ENCODE assay signal across 14 cellular contexts in the genomic region with DNA sequence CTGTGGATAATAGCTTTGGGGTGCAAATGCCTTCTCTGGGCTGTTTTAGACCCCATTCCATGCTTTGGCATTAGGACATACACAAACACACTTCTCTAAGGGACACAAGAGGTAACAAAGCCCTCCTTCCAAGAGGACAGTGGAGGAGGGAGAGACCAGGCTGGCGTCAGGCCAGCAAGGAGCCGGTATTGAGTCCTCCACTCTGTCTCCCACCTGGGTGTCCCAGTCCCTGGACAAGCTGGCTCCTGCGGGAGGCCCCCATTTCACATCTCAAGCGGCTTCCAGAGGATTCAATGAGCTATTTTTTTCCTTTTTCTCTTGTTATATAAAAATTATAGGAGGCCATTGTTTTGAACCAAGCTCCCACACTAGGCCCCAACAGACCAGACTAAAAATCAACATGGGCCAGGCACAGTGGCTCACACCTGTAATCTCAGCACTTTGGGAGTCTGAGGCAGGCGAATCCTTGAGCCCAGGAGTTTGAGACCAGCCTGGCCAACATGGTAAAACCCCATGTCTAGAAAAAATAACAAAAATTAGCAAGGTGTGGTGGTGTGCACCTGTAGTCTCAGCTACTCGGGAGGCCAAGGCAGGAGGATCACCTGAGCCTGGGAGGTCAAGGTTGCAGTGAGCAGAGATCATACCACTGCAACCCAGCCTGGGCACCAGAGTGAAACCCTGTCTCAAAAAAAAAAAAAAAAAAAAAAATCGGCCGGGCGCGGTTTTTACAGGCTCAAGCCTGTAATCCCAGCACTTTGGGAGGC.
DNase-seq lines count a peak whose midpoint lies in the region; ATAC-seq and TF ChIP-seq lines count a peak whose summit lies in the region.
"Had no signal": no experiment of that assay in that cellular context is flagged by ENCODE, and none has a peak within 500 bp of the region (broad histone marks: within the 10 kb centered on the region; RNA-seq: fewer than 3 reads in every experiment).

No MANE protein-coding gene starts in this region.

- POLR2A ChIA-PET in naive thymus-derived CD4-positive, alpha-beta T cell (lab: Charles Lee), result no interaction called here

- TF ChIP-seq POLR2A in Peyer's patch (IDR thresholded peaks at IDR 0.05) (no peak), gastroesophageal sphincter (IDR thresholded peaks at IDR 0.05) (no peak), sigmoid colon (IDR thresholded peaks at IDR 0.05) (no peak)

- peak overlapping the region; percentile 75 to 100 (median 99) for H3K27ac ChIP-seq in BLaER1 treated with 17β-estradiol and CSF1 and Interleukin-3, amounts not matched to agents 10 nM and 100 nM
- H3K27ac ChIP-seq in Peyer's patch, result peak overlapping the region; percentile 23 to 89 (median 70)
- peak overlapping the region; percentile 75 to 99 (median 94) for H3K27ac ChIP-seq in gastroesophageal sphincter
- H3K27ac ChIP-seq in sigmoid colon, result peak overlapping the region; percentile 83 to 96 (median 86)
- H3K27ac ChIP-seq in naive thymus-derived CD4-positive, alpha-beta T cell (ENCODE audit: low read depth, low read length), result no peak overlapping the region
- H3K27ac ChIP-seq: WERI-Rb-1 had no signal

- no peaks in the 10 kb centered on the region for H3K27me3 Mint-ChIP-seq in naive thymus-derived CD4-positive, alpha-beta T cell
- H3K27me3 Mint-ChIP-seq: CD8-positive, alpha-beta memory T cell had no signal

- CTCF ChIA-PET in naive thymus-derived CD4-positive, alpha-beta T cell (lab: Charles Lee), result no interaction called here

- H3K9ac ChIP-seq in BLaER1 treated with 17β-estradiol and CSF1 and Interleukin-3, amounts not matched to agents 10 nM and 100 nM, result peak overlapping the region in 6 of 11 experiments; percentile 54 to 77 (median 68); a peak in 8 of 22 replicates

- peaks cover 0 to 13% (median 0%) of the 10 kb centered on the region in 11 experiments; a peak in 4 of 22 replicates for H3K9me3 ChIP-seq in BLaER1 treated with 17β-estradiol and CSF1 and Interleukin-3, amounts not matched to agents 10 nM and 100 nM (replicated peaks in 1 of 11)
- H3K9me3 ChIP-seq in Peyer's patch (no peaks in the 10 kb centered on the region), gastroesophageal sphincter (no peaks in the 10 kb centered on the region), sigmoid colon (no peaks in the 10 kb centered on the region)
- H3K9me3 ChIP-seq in naive thymus-derived CD4-positive, alpha-beta T cell (ENCODE audit: control insufficient read depth in 2 of 3, low read length in 3 of 3), result no peaks in the 10 kb centered on the region

- peaks cover 24 to 73% (median 34%) of the 10 kb centered on the region in 7 donors for H3K4me1 Mint-ChIP-seq in naive thymus-derived CD4-positive, alpha-beta T cell

- peak overlapping the region in 1 of 9 donors; percentile 38 for H3K27ac Mint-ChIP-seq in naive thymus-derived CD4-positive, alpha-beta T cell

- H3K4me1 ChIP-seq in BLaER1 treated with 17β-estradiol and CSF1 and Interleukin-3, amounts not matched to agents 10 nM and 100 nM, result peaks cover 36 to 76% (median 65%) of the 10 kb centered on the region in 10 experiments
- H3K4me1 ChIP-seq in Peyer's patch (peaks cover 6 to 37% (median 33%) of the 10 kb centered on the region in 4 donors), gastroesophageal sphincter (peaks cover 20 to 82% (median 47%) of the 10 kb centered on the region in 3 donors), sigmoid colon (peaks cover 0 to 77% (median 63%) of the 10 kb centered on the region in 4 donors)
- peaks cover 15 to 18% of the 10 kb centered on the region in 2 donors for H3K4me1 ChIP-seq in naive thymus-derived CD4-positive, alpha-beta T cell (ENCODE audit: control insufficient read depth in 2 of 2, insufficient read depth in 2 of 2, low read length in 2 of 2)

- DNase-seq in Peyer's patch, result no peak
- DNase-seq in sigmoid colon, result peak; percentile 65
- DNase-seq in naive thymus-derived CD4-positive, alpha-beta T cell, result no peak
- DNase-seq in GM03348 (ENCODE audit: low spot score), result no peak
- no peak for DNase-seq in SW 1271 (lab: John Stamatoyannopoulos, UW)
- DNase-seq: CD8-positive, alpha-beta memory T cell; effector CD4-positive, alpha-beta T cell; H7; hippocampal formation; NCI-H226; WERI-Rb-1 had no signal

- peaks cover 0 to 2% (median 0%) of the 10 kb centered on the region in 11 donors for H3K9me3 Mint-ChIP-seq in naive thymus-derived CD4-positive, alpha-beta T cell
- H3K9me3 Mint-ChIP-seq: CD8-positive, alpha-beta memory T cell had no signal

- H3K4me2 ChIP-seq in BLaER1 treated with 17β-estradiol and CSF1 and Interleukin-3, amounts not matched to agents 10 nM and 100 nM, result peak overlapping the region in 7 of 11 experiments; percentile 43 to 98 (median 88); a peak in 13 of 22 replicates

- no peak overlapping the region for H3K4me3 Mint-ChIP-seq in naive thymus-derived CD4-positive, alpha-beta T cell
- H3K4me3 Mint-ChIP-seq: CD8-positive, alpha-beta memory T cell had no signal

- H3K27me3 ChIP-seq in BLaER1 treated with 17β-estradiol and CSF1 and Interleukin-3, amounts not matched to agents 10 nM and 100 nM, result no peaks in the 10 kb centered on the region
- H3K27me3 ChIP-seq in Peyer's patch (no peaks in the 10 kb centered on the region), gastroesophageal sphincter (no peaks in the 10 kb centered on the region), sigmoid colon (no peaks in the 10 kb centered on the region)
- H3K27me3 ChIP-seq in naive thymus-derived CD4-positive, alpha-beta T cell (ENCODE audit: control insufficient read depth in 2 of 2, insufficient read depth in 2 of 2, low read length in 2 of 2), result no peaks in the 10 kb centered on the region

- no peak for TF ChIP-seq CTCF in Peyer's patch (IDR thresholded peaks at IDR 0.05)
- no peak for TF ChIP-seq CTCF in gastroesophageal sphincter (IDR thresholded peaks at IDR 0.05)
- TF ChIP-seq CTCF in sigmoid colon (IDR thresholded peaks at IDR 0.05), result no peak

- no peaks in the 10 kb centered on the region for H3K36me3 ChIP-seq in BLaER1 treated with 17β-estradiol and CSF1 and Interleukin-3, amounts not matched to agents 10 nM and 100 nM
- H3K36me3 ChIP-seq in Peyer's patch, result no peaks in the 10 kb centered on the region
- H3K36me3 ChIP-seq in gastroesophageal sphincter, result no peaks in the 10 kb centered on the region
- H3K36me3 ChIP-seq in sigmoid colon, result no peaks in the 10 kb centered on the region
- H3K36me3 ChIP-seq in naive thymus-derived CD4-positive, alpha-beta T cell (ENCODE audit: control insufficient read depth in 2 of 3, insufficient read depth in 3 of 3, low read length in 3 of 3), result no peaks in the 10 kb centered on the region
- H3K36me3 ChIP-seq: WERI-Rb-1 had no signal

- no peaks in the 10 kb centered on the region for H4K20me1 ChIP-seq in BLaER1 treated with 17β-estradiol and CSF1 and Interleukin-3, amounts not matched to agents 10 nM and 100 nM

- no peak overlapping the region for H3K4me3 ChIP-seq in BLaER1 treated with 17β-estradiol and CSF1 and Interleukin-3, amounts not matched to agents 10 nM and 100 nM
- no peak overlapping the region for H3K4me3 ChIP-seq in Peyer's patch
- no peak overlapping the region for H3K4me3 ChIP-seq in gastroesophageal sphincter
- no peak overlapping the region for H3K4me3 ChIP-seq in sigmoid colon
- H3K4me3 ChIP-seq in naive thymus-derived CD4-positive, alpha-beta T cell (ENCODE audit: low read length), result no peak overlapping the region

- intact Hi-C loops in sigmoid colon (cut with DNase I), result loop anchor here (2.0 kb wide), 1 partner anchor 97 kb away; no protein-coding TSS in a partner anchor
- intact Hi-C loops in naive thymus-derived CD4-positive, alpha-beta T cell (cut with micrococcal nuclease), result no loop called here

- peaks cover 0 to 9% (median 0%) of the 10 kb centered on the region in 5 donors for H3K36me3 Mint-ChIP-seq in naive thymus-derived CD4-positive, alpha-beta T cell
- H3K36me3 Mint-ChIP-seq: CD8-positive, alpha-beta memory T cell had no signal

- WGBS in gastroesophageal sphincter (ENCODE audit: low coverage in 1 of 2), 2 donors, result 79 to 93% methylated on average over 3 to 4 of the region's 10 CpGs
- 97 to 98% methylated on average over 10 of the region's 10 CpGs for WGBS in sigmoid colon, 2 donors

- TF ChIP-seq EP300 in gastroesophageal sphincter (IDR thresholded peaks at IDR 0.05) (no peak), sigmoid colon (IDR thresholded peaks at IDR 0.05) (no peak)

- ATAC-seq in gastroesophageal sphincter, result no peak
- no peak for ATAC-seq in naive thymus-derived CD4-positive, alpha-beta T cell
- ATAC-seq in GM21390 (IDR thresholded peaks at IDR 0.05; ENCODE audit: unreplicated experiment), result no peak
